8 cellular contexts compared by ENCODE assay signal in the genomic region with DNA sequence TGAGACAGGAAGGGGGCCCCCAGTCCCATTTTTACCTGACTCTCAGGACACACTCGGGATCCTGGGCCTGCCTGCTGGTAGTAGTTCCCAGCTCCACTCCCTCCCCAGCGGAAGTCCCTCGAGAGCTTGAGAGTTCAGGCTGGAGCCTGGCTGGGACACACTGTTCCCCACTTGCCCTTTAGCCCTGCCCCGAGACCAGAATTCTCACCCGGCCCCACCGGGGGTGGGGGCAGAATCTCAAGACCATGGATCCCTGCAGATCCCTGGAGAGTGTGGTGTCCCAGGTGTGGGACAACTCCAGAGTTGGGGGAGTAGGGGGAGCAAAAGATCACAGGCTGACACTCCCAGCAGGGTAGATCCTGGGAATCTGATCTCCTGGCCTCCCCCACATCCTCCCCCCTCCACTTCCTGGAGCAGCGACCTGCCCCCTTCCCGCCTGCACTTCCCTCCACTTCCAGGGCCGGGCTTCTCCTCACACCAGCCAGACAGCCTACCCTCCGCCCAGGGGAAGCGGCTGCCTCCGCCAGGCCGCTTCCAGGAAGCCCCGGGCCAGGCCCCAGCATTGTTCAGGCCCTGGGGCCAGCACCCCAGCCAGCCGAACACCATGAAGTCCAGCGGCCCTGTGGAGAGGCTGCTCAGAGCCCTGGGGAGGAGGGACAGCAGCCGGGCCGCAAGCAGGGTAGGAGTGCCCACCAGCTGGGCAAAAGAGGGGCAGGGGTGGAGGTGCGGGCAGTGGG. TPM values are rescaled to one million over a fixed set of nuclear protein-coding genes. Genes with fewer than 3 reads are reported as not detected.
DNase-seq lines count a peak whose midpoint lies in the region; ATAC-seq and TF ChIP-seq lines count a peak whose summit lies in the region.

A gene with protein sequence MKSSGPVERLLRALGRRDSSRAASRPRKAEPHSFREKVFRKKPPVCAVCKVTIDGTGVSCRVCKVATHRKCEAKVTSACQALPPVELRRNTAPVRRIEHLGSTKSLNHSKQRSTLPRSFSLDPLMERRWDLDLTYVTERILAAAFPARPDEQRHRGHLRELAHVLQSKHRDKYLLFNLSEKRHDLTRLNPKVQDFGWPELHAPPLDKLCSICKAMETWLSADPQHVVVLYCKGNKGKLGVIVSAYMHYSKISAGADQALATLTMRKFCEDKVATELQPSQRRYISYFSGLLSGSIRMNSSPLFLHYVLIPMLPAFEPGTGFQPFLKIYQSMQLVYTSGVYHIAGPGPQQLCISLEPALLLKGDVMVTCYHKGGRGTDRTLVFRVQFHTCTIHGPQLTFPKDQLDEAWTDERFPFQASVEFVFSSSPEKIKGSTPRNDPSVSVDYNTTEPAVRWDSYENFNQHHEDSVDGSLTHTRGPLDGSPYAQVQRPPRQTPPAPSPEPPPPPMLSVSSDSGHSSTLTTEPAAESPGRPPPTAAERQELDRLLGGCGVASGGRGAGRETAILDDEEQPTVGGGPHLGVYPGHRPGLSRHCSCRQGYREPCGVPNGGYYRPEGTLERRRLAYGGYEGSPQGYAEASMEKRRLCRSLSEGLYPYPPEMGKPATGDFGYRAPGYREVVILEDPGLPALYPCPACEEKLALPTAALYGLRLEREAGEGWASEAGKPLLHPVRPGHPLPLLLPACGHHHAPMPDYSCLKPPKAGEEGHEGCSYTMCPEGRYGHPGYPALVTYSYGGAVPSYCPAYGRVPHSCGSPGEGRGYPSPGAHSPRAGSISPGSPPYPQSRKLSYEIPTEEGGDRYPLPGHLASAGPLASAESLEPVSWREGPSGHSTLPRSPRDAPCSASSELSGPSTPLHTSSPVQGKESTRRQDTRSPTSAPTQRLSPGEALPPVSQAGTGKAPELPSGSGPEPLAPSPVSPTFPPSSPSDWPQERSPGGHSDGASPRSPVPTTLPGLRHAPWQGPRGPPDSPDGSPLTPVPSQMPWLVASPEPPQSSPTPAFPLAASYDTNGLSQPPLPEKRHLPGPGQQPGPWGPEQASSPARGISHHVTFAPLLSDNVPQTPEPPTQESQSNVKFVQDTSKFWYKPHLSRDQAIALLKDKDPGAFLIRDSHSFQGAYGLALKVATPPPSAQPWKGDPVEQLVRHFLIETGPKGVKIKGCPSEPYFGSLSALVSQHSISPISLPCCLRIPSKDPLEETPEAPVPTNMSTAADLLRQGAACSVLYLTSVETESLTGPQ (N-terminal part only) (plus strand): TSS at position 484 of the 737 bp plus-strand sequence. CDS start 121 bp downstream, at position 605.

- H3K4me1 Mint-ChIP-seq in natural killer cell: peaks cover 16 to 25% of the 10 kb centered on the region in 2 donors
- peaks cover 26% of the 10 kb centered on the region for H3K4me1 Mint-ChIP-seq in activated T-helper 2 cell treated with anti-CD3 and anti-CD28 coated beads, Interferon-gamma antibody, Interleukin-2, Interleukin-4, amounts not matched to agents 10 μg/mL and 5 μg/mL and 100 μg/mL, durations not matched to agents 14 hours and 24 hours and 36 hours (ENCODE audit: low read depth)

- peaks cover 0 to 1% of the 10 kb centered on the region in 2 donors for H3K27me3 Mint-ChIP-seq in natural killer cell (ENCODE audit: low read depth in 2 of 2)
- peaks cover 2% of the 10 kb centered on the region for H3K27me3 Mint-ChIP-seq in activated T-helper 2 cell treated with anti-CD3 and anti-CD28 coated beads, Interferon-gamma antibody, Interleukin-2, Interleukin-4, amounts not matched to agents 10 μg/mL and 5 μg/mL and 100 μg/mL, durations not matched to agents 14 hours and 24 hours and 36 hours (ENCODE audit: low read depth)

- H3K4me3 Mint-ChIP-seq in natural killer cell: peak within 1 kb of the TSS; percentile 4
- H3K4me3 Mint-ChIP-seq in activated T-helper 2 cell treated with anti-CD3 and anti-CD28 coated beads, Interferon-gamma antibody, Interleukin-2, Interleukin-4, amounts not matched to agents 10 μg/mL and 5 μg/mL and 100 μg/mL, durations not matched to agents 14 hours and 24 hours and 36 hours (ENCODE audit: low read depth): no peak within 1 kb of the TSS

- DNase-seq in NCI-H82 (lab: John Stamatoyannopoulos, UW): peak; percentile 59
- DNase-seq in NCI-H82 treated with DMSO at 0.1 percent for 48 hours (lab: John Stamatoyannopoulos, UW; ENCODE audit: unreplicated experiment): no peak
- DNase-seq in SW480 (ENCODE audit: low spot score): peak; percentile 60
- peak; percentile 42 for DNase-seq in fibroblast of peridontal ligament (ENCODE audit: extremely low read depth)
- DNase-seq in natural killer cell: no peak
- DNase-seq in activated T-helper 2 cell treated with anti-CD3 and anti-CD28 coated beads, Interferon-gamma antibody, Interleukin-2, Interleukin-4, amounts not matched to agents 10 μg/mL and 5 μg/mL and 100 μg/mL, durations not matched to agents 14 hours and 24 hours and 36 hours (ENCODE audit: low spot score): no peak
- no peak for DNase-seq in SKM-1 (lab: John Stamatoyannopoulos, UW; ENCODE audit: unreplicated experiment)

- no peak for TF ChIP-seq CTCF in natural killer cell (IDR thresholded peaks at IDR 0.05)

- H3K36me3 Mint-ChIP-seq in natural killer cell: no peaks in the 10 kb centered on the region
- no peaks in the 10 kb centered on the region for H3K36me3 Mint-ChIP-seq in activated T-helper 2 cell treated with anti-CD3 and anti-CD28 coated beads, Interferon-gamma antibody, Interleukin-2, Interleukin-4, amounts not matched to agents 10 μg/mL and 5 μg/mL and 100 μg/mL, durations not matched to agents 14 hours and 24 hours and 36 hours (ENCODE audit: low read depth)

- no peak for ATAC-seq in natural killer cell
- no peak for ATAC-seq in GM18868 (IDR thresholded peaks at IDR 0.05; ENCODE audit: unreplicated experiment)

- intact Hi-C loops in natural killer cell (cut with micrococcal nuclease): loop anchor here (5.0 kb wide), 1 partner anchor 42 kb away; the partner anchor contains the start of gene EIF4B
- intact Hi-C loops in activated T-helper 2 cell treated with anti-CD3 and anti-CD28 coated beads, Interferon-gamma antibody, Interleukin-2, Interleukin-4, amounts not matched to agents 10 μg/mL and 5 μg/mL and 100 μg/mL, durations not matched to agents 14 hours and 24 hours and 36 hours (cut with micrococcal nuclease): no loop called here

- peak within 1 kb of the TSS in 1 of 2 donors; percentile 35 for H3K27ac Mint-ChIP-seq in natural killer cell
- no peak within 1 kb of the TSS for H3K27ac Mint-ChIP-seq in activated T-helper 2 cell treated with anti-CD3 and anti-CD28 coated beads, Interferon-gamma antibody, Interleukin-2, Interleukin-4, amounts not matched to agents 10 μg/mL and 5 μg/mL and 100 μg/mL, durations not matched to agents 14 hours and 24 hours and 36 hours

- no peaks in the 10 kb centered on the region for H3K9me3 Mint-ChIP-seq in natural killer cell
- no peaks in the 10 kb centered on the region for H3K9me3 Mint-ChIP-seq in activated T-helper 2 cell treated with anti-CD3 and anti-CD28 coated beads, Interferon-gamma antibody, Interleukin-2, Interleukin-4, amounts not matched to agents 10 μg/mL and 5 μg/mL and 100 μg/mL, durations not matched to agents 14 hours and 24 hours and 36 hours

RNA-seq across cellular contexts. Expression of the gene that starts here (rescaled TPM):
- 1 to 10 TPM in 2 of 3 donors, under 1 TPM in 1; 0.95 to 1.8 (median 1.0) TPM for total RNA-seq in natural killer cell
- 2.1 and 4.7 TPM in 2 replicates for total RNA-seq in activated T-helper 2 cell treated with anti-CD3 and anti-CD28 coated beads, Interferon-gamma antibody, Interleukin-2, Interleukin-4, amounts not matched to agents 10 μg/mL and 5 μg/mL and 100 μg/mL, durations not matched to agents 14 hours and 24 hours and 36 hours

Comparison
In these comparisons a context has a peak if more than half of its experiments do, and no peak if none do; other contexts are left out.
1. DNase-seq: peak in NCI-H82 (single experiment), SW480 (single experiment) and fibroblast of peridontal ligament (single experiment); none in NCI-H82 treated with DMSO at 0.1 percent for 48 hours (single experiment), natural killer cell (single experiment), activated T-helper 2 cell treated with anti-CD3 and anti-CD28 coated beads, Interferon-gamma antibody, Interleukin-2, Interleukin-4, amounts not matched to agents 10 μg/mL and 5 μg/mL and 100 μg/mL, durations not matched to agents 14 hours and 24 hours and 36 hours (single experiment) and SKM-1 (single experiment).